Comparison of ENCODE assay signal across 8 cellular contexts in genomic region chr15:30991301-30992072, GRCh38. TPM values are rescaled to one million over a fixed set of nuclear protein-coding genes. Genes with fewer than 3 reads are reported as not detected.
DNase-seq lines count a peak whose midpoint lies in the region; ATAC-seq and TF ChIP-seq lines count a peak whose summit lies in the region.

Gene MTMR10 (minus strand): TSS chr15:30991628. CDS start chr15:30991506, 122 bp downstream.

- H3K36me3 Mint-ChIP-seq in activated CD4-positive, alpha-beta T cell treated with anti-CD3 and anti-CD28 coated beads, Interleukin-2, amount 10 ng/mL, durations not matched to agents 24 days and 14 days (ENCODE audit: low read depth) = peaks cover 8% of the 10 kb centered on the region
- peaks cover 46% of the 10 kb centered on the region for H3K36me3 Mint-ChIP-seq in dendritic cell treated with granulocyte-macrophage colony-stimulating factor and Interleukin-4, amounts not matched to agents 40 ng/mL and 50 ng/mL, for 4 days (ENCODE audit: low read depth)

- peaks cover 22% of the 10 kb centered on the region for H3K4me1 Mint-ChIP-seq in activated CD4-positive, alpha-beta T cell treated with anti-CD3 and anti-CD28 coated beads, Interleukin-2, amount 10 ng/mL, durations not matched to agents 24 days and 14 days
- peaks cover 28% of the 10 kb centered on the region for H3K4me1 Mint-ChIP-seq in dendritic cell treated with granulocyte-macrophage colony-stimulating factor and Interleukin-4, amounts not matched to agents 40 ng/mL and 50 ng/mL, for 4 days (ENCODE audit: low read depth)

- peaks cover 0 to 2% (median 0%) of the 10 kb centered on the region in 4 donors for H3K36me3 ChIP-seq in liver (ENCODE audit: control insufficient read depth in 4 of 4, insufficient read depth in 3 of 4, low read depth in 1 of 4, low read length in 3 of 4)

- peaks cover 2 to 32% (median 24%) of the 10 kb centered on the region in 4 donors for H3K4me1 ChIP-seq in liver (ENCODE audit: control insufficient read depth in 4 of 4, insufficient read depth in 4 of 4, low read length in 3 of 4)

- H3K27ac Mint-ChIP-seq in activated CD4-positive, alpha-beta T cell treated with anti-CD3 and anti-CD28 coated beads, Interleukin-2, amount 10 ng/mL, durations not matched to agents 24 days and 14 days = peak within 1 kb of the TSS; percentile 94
- H3K27ac Mint-ChIP-seq in dendritic cell treated with granulocyte-macrophage colony-stimulating factor and Interleukin-4, amounts not matched to agents 40 ng/mL and 50 ng/mL, for 4 days = peak within 1 kb of the TSS; percentile 99

- ATAC-seq in HG02943 (IDR thresholded peaks at IDR 0.05; ENCODE audit: low read depth, unreplicated experiment) = peak; percentile 81

- intact Hi-C loops in activated CD4-positive, alpha-beta T cell treated with anti-CD3 and anti-CD28 coated beads, Interleukin-2, amount 10 ng/mL, durations not matched to agents 24 days and 14 days (cut with micrococcal nuclease) = loop anchor here (1.0 to 5.0 kb wide), 6 partner anchors 87 to 881 kb away; partner anchors contain the start of genes KLF13 and OTUD7A
- intact Hi-C loops in dendritic cell treated with granulocyte-macrophage colony-stimulating factor and Interleukin-4, amounts not matched to agents 40 ng/mL and 50 ng/mL, for 4 days (cut with micrococcal nuclease) = loop anchor here (5.0 kb wide), 2 partner anchors 34 to 91 kb away; no protein-coding TSS in a partner anchor

- H3K9ac ChIP-seq in liver (ENCODE audit: low read depth in 1 of 2, low read length in 2 of 2) = peak within 1 kb of the TSS; percentile 87 to 99

- H3K27me3 Mint-ChIP-seq in activated CD4-positive, alpha-beta T cell treated with anti-CD3 and anti-CD28 coated beads, Interleukin-2, amount 10 ng/mL, durations not matched to agents 24 days and 14 days = peaks cover 14% of the 10 kb centered on the region
- H3K27me3 Mint-ChIP-seq in dendritic cell treated with granulocyte-macrophage colony-stimulating factor and Interleukin-4, amounts not matched to agents 40 ng/mL and 50 ng/mL, for 4 days = peaks cover 1% of the 10 kb centered on the region

- H3K27ac ChIP-seq in liver (ENCODE audit: low read depth in 1 of 2, low read length in 2 of 2) = peak within 1 kb of the TSS; percentile 87 to 98

- H3K27me3 ChIP-seq in liver (ENCODE audit: control insufficient read depth in 4 of 4, insufficient read depth in 4 of 4, low read length in 3 of 4) = no peaks in the 10 kb centered on the region

- H3K4me3 ChIP-seq in liver (ENCODE audit: low read depth in 1 of 3, low read length in 3 of 3) = peak within 1 kb of the TSS; percentile 65 to 97 (median 96)

- H3K4me3 Mint-ChIP-seq in activated CD4-positive, alpha-beta T cell treated with anti-CD3 and anti-CD28 coated beads, Interleukin-2, amount 10 ng/mL, durations not matched to agents 24 days and 14 days = peak within 1 kb of the TSS; percentile 95
- H3K4me3 Mint-ChIP-seq in dendritic cell treated with granulocyte-macrophage colony-stimulating factor and Interleukin-4, amounts not matched to agents 40 ng/mL and 50 ng/mL, for 4 days = peak within 1 kb of the TSS; percentile 99

- no peaks in the 10 kb centered on the region for H3K9me3 ChIP-seq in liver (ENCODE audit: control insufficient read depth in 4 of 4, low read length in 3 of 4)

- DNase-seq in SIG-M5 treated with dmso at 0.1 percent for 504 hours (lab: John Stamatoyannopoulos, UW; ENCODE audit: unreplicated experiment) (peak; percentile 45), SIG-M5 (lab: John Stamatoyannopoulos, UW) (no peak), NCI-H2227 (lab: John Stamatoyannopoulos, UW; ENCODE audit: unreplicated experiment) (peak; percentile 78)
- peak; percentile 94 for DNase-seq in activated CD4-positive, alpha-beta T cell treated with anti-CD3 and anti-CD28 coated beads, Interleukin-2, amount 10 ng/mL, durations not matched to agents 24 days and 14 days
- DNase-seq in stimulated activated CD4-positive, alpha-beta T cell treated with anti-CD3 and anti-CD28 coated beads, Interleukin-4, amount 100 ng/mL, for 1 hour = peak; percentile 72

- no peak for TF ChIP-seq RAD21 in liver (IDR thresholded peaks at IDR 0.05)

- 1% methylated on average over 100 of the region's 100 CpGs for WGBS in liver

- TF ChIP-seq CTCF in liver (IDR thresholded peaks at IDR 0.05; ENCODE audit: low read depth, low read length, missing input control) = no peak

- H3K9me3 Mint-ChIP-seq in activated CD4-positive, alpha-beta T cell treated with anti-CD3 and anti-CD28 coated beads, Interleukin-2, amount 10 ng/mL, durations not matched to agents 24 days and 14 days = no peaks in the 10 kb centered on the region
- no peaks in the 10 kb centered on the region for H3K9me3 Mint-ChIP-seq in dendritic cell treated with granulocyte-macrophage colony-stimulating factor and Interleukin-4, amounts not matched to agents 40 ng/mL and 50 ng/mL, for 4 days

TF ChIP-seq in liver, 16 proteins besides CTCF, POLR2A, EP300 and RAD21:
- TF ChIP-seq GABPA (IDR thresholded peaks at IDR 0.05 in 1 of 2, conservative IDR thresholded peaks at IDR 0.05 in 1 of 2) = no peak
- no peak for TF ChIP-seq JUND (IDR thresholded peaks at IDR 0.05)
- TF ChIP-seq TAF1 (conservative IDR thresholded peaks at IDR 0.05) = peak; percentile 85
- peak; percentile 50 for TF ChIP-seq YY1 (IDR thresholded peaks at IDR 0.05)
- peak; percentile 87 for TF ChIP-seq REST (IDR thresholded peaks at IDR 0.05)
- TF ChIP-seq RXRA (IDR thresholded peaks at IDR 0.05) = no peak

RNA-seq across cellular contexts. Expression of gene MTMR10, which starts in this region (rescaled TPM):
- 11.3 and 12.3 TPM in 2 replicates for total RNA-seq in activated CD4-positive, alpha-beta T cell treated with anti-CD3 and anti-CD28 coated beads, Interleukin-2, amount 10 ng/mL, durations not matched to agents 24 days and 14 days
- 10 to 100 TPM; 17.4 to 31.3 TPM for total RNA-seq in liver
- 1 to 10 TPM; 8.7 to 9.8 TPM for polyA plus RNA-seq in liver
